Comparison of ENCODE assay signal across 11 cellular contexts in the genomic region with DNA sequence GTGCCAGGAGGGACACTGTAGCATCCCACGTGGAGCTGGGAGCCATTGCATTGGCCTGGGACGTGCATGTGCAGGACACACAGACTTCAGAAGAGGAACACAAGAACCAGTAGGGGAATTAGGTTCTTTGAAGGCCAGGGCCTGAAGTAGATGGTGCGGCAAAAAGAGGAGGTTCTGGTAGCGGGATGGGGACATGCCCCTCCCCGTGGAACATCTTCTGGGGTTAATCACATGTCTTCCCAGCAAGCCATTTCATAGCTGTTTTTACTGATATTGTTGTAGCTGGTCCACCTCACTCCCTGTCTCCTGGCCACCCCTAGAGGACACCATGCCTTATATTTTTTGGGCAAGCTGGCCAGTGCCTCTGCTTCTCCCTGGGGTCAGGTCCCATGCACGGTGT.
"Had no signal": no experiment of that assay in that cellular context is flagged by ENCODE, and none has a peak within 500 bp of the region (broad histone marks: within the 10 kb centered on the region; RNA-seq: fewer than 3 reads in every experiment).

No MANE protein-coding gene starts in this region.

- H3K9me3 ChIP-seq: adrenal gland, psoas muscle, testis had no signal

- H3K4me3 ChIP-seq: adrenal gland, cardiac muscle cell, psoas muscle, testis had no signal

- H3K4me1 ChIP-seq: psoas muscle, testis had no signal

- H3K27me3 Mint-ChIP-seq: activated CD4-positive, alpha-beta T cell treated with anti-CD3 and anti-CD28 coated beads, Interleukin-2, amount 10 ng/mL, durations not matched to agents 24 days and 14 days; activated naive CD4-positive, alpha-beta T cell treated with anti-CD3 and anti-CD28 coated beads, Interleukin-2, amount 10 ng/mL, durations not matched to agents 7 days and 5 days had no signal

- H3K36me3 Mint-ChIP-seq: activated naive CD4-positive, alpha-beta T cell treated with anti-CD3 and anti-CD28 coated beads, Interleukin-2, amount 10 ng/mL, durations not matched to agents 7 days and 5 days; naive thymus-derived CD8-positive, alpha-beta T cell had no signal

- H3K27ac ChIP-seq: cardiac muscle cell, psoas muscle, testis had no signal

- H3K9me3 Mint-ChIP-seq: activated CD4-positive, alpha-beta T cell treated with anti-CD3 and anti-CD28 coated beads, Interleukin-2, amount 10 ng/mL, durations not matched to agents 24 days and 14 days; activated naive CD4-positive, alpha-beta T cell treated with anti-CD3 and anti-CD28 coated beads, Interleukin-2, amount 10 ng/mL, durations not matched to agents 7 days and 5 days; activated T-helper 2 cell treated with anti-CD3 and anti-CD28 coated beads, Interferon-gamma antibody, Interleukin-2, Interleukin-4, amounts not matched to agents 10 μg/mL and 5 μg/mL and 100 μg/mL, durations not matched to agents 14 hours and 24 hours and 36 hours; naive thymus-derived CD8-positive, alpha-beta T cell; stimulated activated naive CD8-positive, alpha-beta T cell treated with anti-CD3 and anti-CD28 coated beads, Interleukin-15, Interleukin-2, amounts not matched to agents 100 ng/mL and 50 ng/mL, for 24 hours had no signal

- H3K27ac Mint-ChIP-seq: activated T-helper 2 cell treated with anti-CD3 and anti-CD28 coated beads, Interferon-gamma antibody, Interleukin-2, Interleukin-4, amounts not matched to agents 10 μg/mL and 5 μg/mL and 100 μg/mL, durations not matched to agents 14 hours and 24 hours and 36 hours; stimulated activated naive CD8-positive, alpha-beta T cell treated with anti-CD3 and anti-CD28 coated beads, Interleukin-15, Interleukin-2, amounts not matched to agents 100 ng/mL and 50 ng/mL, for 24 hours had no signal

- H3K27me3 ChIP-seq: adrenal gland, cardiac muscle cell, testis had no signal

- H3K4me3 Mint-ChIP-seq: activated CD4-positive, alpha-beta T cell treated with anti-CD3 and anti-CD28 coated beads, Interleukin-2, amount 10 ng/mL, durations not matched to agents 24 days and 14 days; activated naive CD4-positive, alpha-beta T cell treated with anti-CD3 and anti-CD28 coated beads, Interleukin-2, amount 10 ng/mL, durations not matched to agents 7 days and 5 days; stimulated activated naive CD8-positive, alpha-beta T cell treated with anti-CD3 and anti-CD28 coated beads, Interleukin-15, Interleukin-2, amounts not matched to agents 100 ng/mL and 50 ng/mL, for 24 hours had no signal

- H3K36me3 ChIP-seq: adrenal gland, cardiac muscle cell had no signal

- FAIRE-seq: endometrium, small intestine had no signal
